Comparison of ENCODE assay signal across 9 cellular contexts in genomic region chr10:42637142-42637541, GRCh38. TPM values are rescaled to one million over a fixed set of nuclear protein-coding genes. Genes with fewer than 3 reads are reported as not detected.
A peak's percentile ranks its signal among the peaks of the same experiment; 100 is the strongest.
DNase-seq lines count a peak whose midpoint lies in the region; ATAC-seq and TF ChIP-seq lines count a peak whose summit lies in the region.
"Had no signal": no experiment of that assay in that cellular context is flagged by ENCODE, and none has a peak within 500 bp of the region (broad histone marks: within the 10 kb centered on the region; RNA-seq: fewer than 3 reads in every experiment).

No MANE protein-coding gene starts in this region.

- H3K4me3 ChIP-seq in GM23248, result peak overlapping the region; percentile 96; the same call in 1 of the 2 replicates
- H3K4me3 ChIP-seq in SK-N-MC, result peak overlapping the region; percentile 85
- peak overlapping the region in 2 of 4 experiments; percentile 83 to 94 for H3K4me3 ChIP-seq in fibroblast of lung (replicated peaks in 1 of 4; ENCODE audit: control extremely low read depth in 1 of 4, insufficient read depth in 1 of 4, low read depth in 3 of 4, low read length in 4 of 4)
- peak overlapping the region; percentile 93 for H3K4me3 ChIP-seq in psoas muscle

- no peak for TF ChIP-seq CTCF in fibroblast of lung (conservative IDR thresholded peaks at IDR 0.05 in 1 of 2, IDR thresholded peaks at IDR 0.05 in 1 of 2; ENCODE audit: low read depth in 1 of 2, low read length in 2 of 2)
- TF ChIP-seq CTCF in psoas muscle (IDR thresholded peaks at IDR 0.05), result no peak

- in situ Hi-C loops in GM23248 (cut with MboI), result no loop called here

- H3K9me3 ChIP-seq in GM23248 (ENCODE audit: low read depth) (no peaks in the 10 kb centered on the region), SK-N-MC (ENCODE audit: low read depth, low read length) (no peaks in the 10 kb centered on the region), fibroblast of lung (ENCODE audit: control insufficient read depth, insufficient read depth, low read depth, low read length) (no peaks in the 10 kb centered on the region), psoas muscle (no peaks in the 10 kb centered on the region)

- H4K20me1 ChIP-seq in GM23248 (ENCODE audit: insufficient read depth), result no peaks in the 10 kb centered on the region
- H4K20me1 ChIP-seq in fibroblast of lung (ENCODE audit: control insufficient read depth, extremely low read depth, insufficient read depth, low read length), result no peaks in the 10 kb centered on the region

- H3K9ac ChIP-seq in GM23248 (no peak overlapping the region), SK-N-MC (ENCODE audit: insufficient read length) (peak overlapping the region; percentile 78), fibroblast of lung (ENCODE audit: insufficient read depth, low read length) (no peak overlapping the region)

- peaks cover 9% of the 10 kb centered on the region; the same call in 1 of the 2 replicates for H3K4me1 ChIP-seq in GM23248 (ENCODE audit: insufficient read depth)
- H3K4me1 ChIP-seq in fibroblast of lung (ENCODE audit: control insufficient read depth, extremely low read depth, insufficient read depth, low read length), result no peaks in the 10 kb centered on the region
- peaks cover 9% of the 10 kb centered on the region for H3K4me1 ChIP-seq in psoas muscle

- 54 to 57% methylated on average over 3 of the region's 3 CpGs for WGBS in GM23248 (ENCODE audit: low coverage in 1 of 2, low lambda C conversion rate in 2 of 2, missing lambda C conversion rate in 2 of 2), 2 experiments
- WGBS in psoas muscle, 3 donors, result 70 to 80% (median 77%) methylated on average over 3 of the region's 3 CpGs

- no peaks in the 10 kb centered on the region for H3K9me2 ChIP-seq in GM23248 (ENCODE audit: insufficient read depth)

- peak overlapping the region; percentile 98 for H2AFZ ChIP-seq in GM23248
- peak overlapping the region; percentile 99 for H2AFZ ChIP-seq in fibroblast of lung (ENCODE audit: low read length)

- no peak for DNase-seq in GM23248
- DNase-seq in SK-N-MC (ENCODE audit: low read depth, low spot score), result no peak
- peak in 1 of 2 donors; percentile 2 for DNase-seq in fibroblast of lung (ENCODE audit: low read depth in 2 of 2)
- no peak for DNase-seq in psoas muscle
- DNase-seq in NCI-H524 (lab: John Stamatoyannopoulos, UW), result no peak
- no peak for DNase-seq in NCI-H2171 treated with DMSO at 0.1 percent for 48 hours (lab: John Stamatoyannopoulos, UW)
- no peak for DNase-seq in HuH-7.5 (ENCODE audit: low spot score)
- no peak for DNase-seq in SIG-M5 (lab: John Stamatoyannopoulos, UW)
- DNase-seq: activated CD4-positive, alpha-beta T cell treated with anti-CD3 and anti-CD28 coated beads, Interleukin-2, amount 50 U/mL, for 1 hour had no signal

- no peaks in the 10 kb centered on the region for H3K36me3 ChIP-seq in GM23248 (ENCODE audit: low read depth)
- H3K36me3 ChIP-seq in SK-N-MC (ENCODE audit: insufficient read depth, low read length), result no peaks in the 10 kb centered on the region
- no peaks in the 10 kb centered on the region for H3K36me3 ChIP-seq in fibroblast of lung (ENCODE audit: control insufficient read depth, insufficient read depth, low read length)
- peaks cover 0 to 14% of the 10 kb centered on the region in 2 donors for H3K36me3 ChIP-seq in psoas muscle (ENCODE audit: insufficient read depth in 1 of 2, low read depth in 1 of 2)

- no peaks in the 10 kb centered on the region for H3K79me2 ChIP-seq in GM23248 (ENCODE audit: insufficient read depth)
- no peaks in the 10 kb centered on the region for H3K79me2 ChIP-seq in fibroblast of lung (ENCODE audit: control insufficient read depth, insufficient read depth, low read length)

- intact Hi-C loops in psoas muscle (cut with DNase I), result loop anchor here (5.0 kb wide), 2 partner anchors 85 to 145 kb away; partner anchors contain the start of gene BMS1 (in 1 of the 2)

- H3K27me3 ChIP-seq in GM23248 (replicated peaks; ENCODE audit: insufficient read depth) (no peaks in the 10 kb centered on the region), fibroblast of lung (ENCODE audit: control insufficient read depth, insufficient read depth, low read length) (no peaks in the 10 kb centered on the region), psoas muscle (ENCODE audit: insufficient read depth in 3 of 3, low read length in 2 of 3) (no peaks in the 10 kb centered on the region)

- H3K4me2 ChIP-seq in GM23248 (ENCODE audit: unreplicated experiment) (no peak overlapping the region), fibroblast of lung (ENCODE audit: extremely low read depth, insufficient read depth, low read length) (peak overlapping the region; percentile 46)

- no peak for ATAC-seq in psoas muscle

- peaks cover 5% of the 10 kb centered on the region; the same call in 1 of the 2 replicates for H3F3A ChIP-seq in GM23248 (ENCODE audit: insufficient read depth)

- no peak overlapping the region for H3K27ac ChIP-seq in GM23248
- H3K27ac ChIP-seq in SK-N-MC, result no peak overlapping the region
- no peak overlapping the region for H3K27ac ChIP-seq in fibroblast of lung (ENCODE audit: insufficient read depth, low read length)
- H3K27ac ChIP-seq in psoas muscle, result peak overlapping the region; percentile 89

RNA-seq across cellular contexts. Expression of gene ZNF33B, which starts 1.2 kb away (rescaled TPM):
- total RNA-seq in GM23248 (2014; rRNA removed; shearing (Covaris generic)), result 1.9 and 3.2 TPM in 2 replicates
- polyA plus RNA-seq in GM23248 (2016; fragmentation: Nextera tagmentation; extraction: Ambion mirVana), result 2.3 and 2.5 TPM in 2 replicates
- 7.8 and 10.0 TPM in 2 replicates for total RNA-seq in fibroblast of lung
- 3.2 and 7.5 TPM in 2 replicates for polyA plus RNA-seq in fibroblast of lung
- 2.0 and 6.1 TPM in 2 replicates for polyA plus RNA-seq in fibroblast of lung (2012)
- 9.7 TPM in 1 of 2 replicates, not detected in the other for polyA minus RNA-seq in fibroblast of lung (ENCODE audit: low replicate concordance)
- 10 to 100 TPM in 1 of 4 donors, 1 to 10 TPM in 3; 5.1 to 10.6 (median 6.6) TPM for total RNA-seq in psoas muscle
- 1 to 10 TPM; 2.2 to 4.6 (median 2.6) TPM for polyA plus RNA-seq in psoas muscle
